Comparison of ENCODE assay signal across 7 cellular contexts in the genomic region with DNA sequence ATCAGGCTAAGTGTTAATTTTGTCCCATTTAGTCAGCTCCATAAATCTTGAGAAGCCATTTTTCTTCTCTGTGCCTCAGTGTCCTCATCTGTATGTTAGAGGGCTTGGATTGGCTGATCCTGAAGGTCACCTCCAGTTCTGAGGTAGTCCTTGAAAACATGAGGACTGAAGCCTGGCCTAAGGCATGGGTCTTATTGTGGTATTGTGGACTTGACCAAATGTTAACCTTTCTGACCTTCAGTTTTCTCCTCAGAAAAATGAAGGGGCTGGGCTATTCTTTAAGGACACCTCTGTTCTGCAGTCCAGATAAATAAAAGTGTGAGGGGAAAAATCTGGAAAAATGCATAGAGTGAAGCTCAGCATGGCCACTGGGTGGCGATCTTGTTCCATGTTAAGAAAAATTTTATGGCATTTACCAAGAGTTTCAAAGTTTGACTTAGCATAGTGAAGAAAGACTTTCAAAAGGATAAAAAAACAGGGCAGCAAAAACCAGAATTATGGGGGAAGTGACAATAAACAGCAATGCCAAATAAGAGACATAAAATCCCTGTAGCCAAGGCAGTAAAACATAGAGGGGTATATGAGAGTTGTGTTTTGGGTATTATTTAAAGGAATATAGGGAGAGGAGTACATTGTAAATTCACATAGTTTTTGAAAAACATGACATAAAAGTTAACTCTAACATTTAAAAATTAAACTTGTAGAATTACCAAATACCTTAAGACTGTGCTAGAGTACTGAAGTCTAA. TPM values are rescaled to one million over a fixed set of nuclear protein-coding genes. Genes with fewer than 3 reads are reported as not detected.
A peak's percentile ranks its signal among the peaks of the same experiment; 100 is the strongest.
DNase-seq lines count a peak whose midpoint lies in the region; ATAC-seq and TF ChIP-seq lines count a peak whose summit lies in the region.

No MANE protein-coding gene starts in this region.

- H3K36me3 Mint-ChIP-seq in activated CD4-positive, alpha-beta T cell treated with anti-CD3 and anti-CD28 coated beads for 36 hours (ENCODE audit: low read depth) = no peaks in the 10 kb centered on the region

- H3K27ac ChIP-seq in colonic mucosa = no peak overlapping the region
- no peak overlapping the region for H3K27ac ChIP-seq in mesendoderm (ENCODE audit: low read depth, low read length)

- no peaks in the 10 kb centered on the region for H3K79me2 ChIP-seq in mesendoderm (ENCODE audit: control insufficient read depth, insufficient read depth, low read length)

- no peak overlapping the region for H2BK120ac ChIP-seq in mesendoderm (ENCODE audit: low read depth, low read length)

- peaks cover 27% of the 10 kb centered on the region for H3K4me1 Mint-ChIP-seq in activated CD4-positive, alpha-beta T cell treated with anti-CD3 and anti-CD28 coated beads for 36 hours

- H3K27me3 ChIP-seq in colonic mucosa = no peaks in the 10 kb centered on the region
- H3K27me3 ChIP-seq in mesendoderm (ENCODE audit: insufficient read depth, low read length, poor library complexity) = no peaks in the 10 kb centered on the region

- peak; percentile 78 for TF ChIP-seq CTCF in GM13977 (IDR thresholded peaks at IDR 0.05; ENCODE audit: extremely low read depth, insufficient read depth, missing control alignments)
- TF ChIP-seq CTCF in colonic mucosa (IDR thresholded peaks at IDR 0.05) = peak; percentile 64

- no peaks in the 10 kb centered on the region for H3K9me3 Mint-ChIP-seq in activated CD4-positive, alpha-beta T cell treated with anti-CD3 and anti-CD28 coated beads for 36 hours (ENCODE audit: low read depth)

- no peak overlapping the region for H3K4me2 ChIP-seq in mesendoderm (ENCODE audit: low read length)

- no peak overlapping the region for H3K4me3 Mint-ChIP-seq in activated CD4-positive, alpha-beta T cell treated with anti-CD3 and anti-CD28 coated beads for 36 hours

- no peak overlapping the region for H3K56ac ChIP-seq in mesendoderm (ENCODE audit: low read length)

- WGBS in mesendoderm (ENCODE audit: extremely low coverage, insufficient coverage, low lambda C conversion rate) = no CpG with 5 or more reads among the region's 1 CpG

- in situ Hi-C loops in GM13977 (cut with MboI; ENCODE audit: low pct_unique_long_range_greater_than_20kb, low sequenced_read_pairs, unreplicated experiment) = no loop called here

- CTCF ChIA-PET in activated CD4-positive, alpha-beta T cell treated with anti-CD3 and anti-CD28 coated beads for 36 hours (lab: Charles Lee) = interaction anchor here (0.6 to 3.7 kb wide), 20 partner anchors 9 to 1857 kb away, joined by 3 to 22 read pairs (median 3); no protein-coding TSS in a partner anchor

- H3K9ac ChIP-seq in colonic mucosa (ENCODE audit: low read depth in 2 of 2, low read length in 2 of 2) = no peak overlapping the region
- no peak overlapping the region for H3K9ac ChIP-seq in mesendoderm (ENCODE audit: low read length)

- H2BK15ac ChIP-seq in mesendoderm (replicated peaks; ENCODE audit: low read depth) = no peak overlapping the region

- no peak overlapping the region for H3K23ac ChIP-seq in mesendoderm (ENCODE audit: low read length)

- H3K36me3 ChIP-seq in colonic mucosa (no peaks in the 10 kb centered on the region), mesendoderm (ENCODE audit: control insufficient read depth, insufficient read depth, low read length) (no peaks in the 10 kb centered on the region)

- H3K9me3 ChIP-seq in colonic mucosa = no peaks in the 10 kb centered on the region

- no peak overlapping the region for H3K4ac ChIP-seq in mesendoderm (ENCODE audit: low read depth, low read length)

- POLR2A ChIA-PET in activated CD4-positive, alpha-beta T cell treated with anti-CD3 and anti-CD28 coated beads for 36 hours (lab: Charles Lee) = no interaction called here

- no peak overlapping the region for H3K18ac ChIP-seq in mesendoderm (ENCODE audit: low read length)

- peak overlapping the region; percentile 86 for H3K27ac Mint-ChIP-seq in activated CD4-positive, alpha-beta T cell treated with anti-CD3 and anti-CD28 coated beads for 36 hours

- peak; percentile 20 for DNase-seq in GM13977 (ENCODE audit: low spot score)
- peak; percentile 70 for DNase-seq in NCI-H345 (lab: John Stamatoyannopoulos, UW)
- peak; percentile 82 for DNase-seq in activated CD4-positive, alpha-beta T cell treated with anti-CD3 and anti-CD28 coated beads for 36 hours
- peak; percentile 63 for DNase-seq in colonic mucosa
- DNase-seq in mesendoderm = peak; percentile 68
- peak; percentile 23 to 35 for DNase-seq in stimulated activated CD8-positive, alpha-beta memory T cell treated with anti-CD3 and anti-CD28 coated beads, Interleukin-2, amount 100 ng/mL, for 48 hours (ENCODE audit: low read depth in 2 of 2)

- no peak overlapping the region for H2BK5ac ChIP-seq in mesendoderm (ENCODE audit: low read length)

- no peaks in the 10 kb centered on the region for H3K27me3 Mint-ChIP-seq in activated CD4-positive, alpha-beta T cell treated with anti-CD3 and anti-CD28 coated beads for 36 hours

- no peak overlapping the region for H4K5ac ChIP-seq in mesendoderm (ENCODE audit: low read length)

- H4K8ac ChIP-seq in mesendoderm (ENCODE audit: low read depth, low read length) = no peak overlapping the region

- intact Hi-C loops in activated CD4-positive, alpha-beta T cell treated with anti-CD3 and anti-CD28 coated beads for 36 hours (cut with DNase I, micrococcal nuclease) = loop anchor here (1.0 to 10.0 kb wide), 6 partner anchors 91 to 1067 kb away; no protein-coding TSS in a partner anchor
- intact Hi-C loops in colonic mucosa (cut with DNase I) = loop anchor here (5.0 kb wide), 1 partner anchor 205 kb away; no protein-coding TSS in a partner anchor

- no peak overlapping the region for H3K4me3 ChIP-seq in colonic mucosa
- H3K4me3 ChIP-seq in mesendoderm (ENCODE audit: low read length) = no peak overlapping the region

- H3K79me1 ChIP-seq in mesendoderm (ENCODE audit: low read length) = no peaks in the 10 kb centered on the region

- no peaks in the 10 kb centered on the region for H3K4me1 ChIP-seq in colonic mucosa
- peaks cover 2% of the 10 kb centered on the region for H3K4me1 ChIP-seq in mesendoderm (ENCODE audit: control insufficient read depth, low read depth, low read length)

- H2AK5ac ChIP-seq in mesendoderm (ENCODE audit: low read length) = no peak overlapping the region

- ATAC-seq in HG03060 (IDR thresholded peaks at IDR 0.05; ENCODE audit: low read depth, unreplicated experiment) = peak; percentile 50
- ATAC-seq in activated CD4-positive, alpha-beta T cell treated with anti-CD3 and anti-CD28 coated beads for 36 hours = peak; percentile 63

RNA-seq across cellular contexts. Expression of gene TFB1M, which starts 13.2 kb away (rescaled TPM):
- 10 to 100 TPM; 45.5 to 56.4 TPM for total RNA-seq in activated CD4-positive, alpha-beta T cell treated with anti-CD3 and anti-CD28 coated beads for 36 hours
- 10 to 100 TPM; 17.8 to 27.9 TPM for total RNA-seq in colonic mucosa
- polyA plus RNA-seq in mesendoderm (2013, experiment 1 of 2) = 35.6 TPM
- 35.3 TPM for polyA plus RNA-seq in mesendoderm (2013, experiment 2 of 2)

Comparison
In these comparisons a context has a peak if more than half of its experiments do, and no peak if none do; other contexts are left out.
1. DNase-seq: peak in every context shown above with its lines; median percentile 82 in activated CD4-positive, alpha-beta T cell treated with anti-CD3 and anti-CD28 coated beads for 36 hours; 70 in NCI-H345; 68 in mesendoderm; 63 in colonic mucosa; 29 in stimulated activated CD8-positive, alpha-beta memory T cell treated with anti-CD3 and anti-CD28 coated beads, Interleukin-2, amount 100 ng/mL, for 48 hours; 20 in GM13977.